ENCODE assay signal across 15 cellular contexts in genomic region chr17:61720016-61720795, GRCh38.
"Had no signal": no experiment of that assay in that cellular context is flagged by ENCODE, and none has a peak within 500 bp of the region (broad histone marks: within the 10 kb centered on the region; RNA-seq: fewer than 3 reads in every experiment).

No MANE protein-coding gene starts in this region.

- H3K27ac Mint-ChIP-seq: activated CD4-positive, alpha-beta T cell treated with anti-CD3 and anti-CD28 coated beads, Interleukin-2, amount 10 ng/mL, durations not matched to agents 7 days and 5 days; activated CD8-positive, alpha-beta T cell treated with anti-CD3 and anti-CD28 coated beads, Interleukin-2, amount 10 ng/mL, durations not matched to agents 7 days and 5 days; activated naive CD4-positive, alpha-beta T cell treated with anti-CD3 and anti-CD28 coated beads for 36 hours; activated naive CD8-positive, alpha-beta T cell treated with anti-CD3 and anti-CD28 coated beads, Interleukin-2, amount 50 U/mL, for 24 hours; activated T-cell treated with anti-CD3 and anti-CD28 coated beads, Interleukin-2, amount 50 U/mL, for 24 hours; memory B cell; T-cell had no signal

- DNase-seq: activated CD4-positive, alpha-beta T cell treated with anti-CD3 and anti-CD28 coated beads, Interleukin-2, amount 10 ng/mL, durations not matched to agents 7 days and 5 days; activated CD8-positive, alpha-beta T cell treated with anti-CD3 and anti-CD28 coated beads, Interleukin-2, amount 10 ng/mL, durations not matched to agents 7 days and 5 days; activated naive CD4-positive, alpha-beta T cell treated with anti-CD3 and anti-CD28 coated beads for 36 hours; activated naive CD8-positive, alpha-beta T cell treated with anti-CD3 and anti-CD28 coated beads, Interleukin-2, amount 50 U/mL, for 24 hours; activated T-cell treated with anti-CD3 and anti-CD28 coated beads, Interleukin-2, amount 50 U/mL, for 24 hours; aorta; cerebellar nuclear complex; dorsolateral prefrontal cortex; retina; stimulated activated CD4-positive, alpha-beta T cell treated with anti-CD3 and anti-CD28 coated beads, Interleukin-12 subunit alpha, Interleukin-12 subunit beta, amount 100 ng/mL, for 4 hours; stimulated activated CD4-positive, alpha-beta T cell treated with anti-CD3 and anti-CD28 coated beads, Interleukin-1b, Interleukin-23, amount 100 ng/mL, for 48 hours; stimulated activated naive CD4-positive, alpha-beta T cell treated with Interleukin-2 at 50 U/mL for 16 hours; T-cell; uterus had no signal

- H3K27me3 Mint-ChIP-seq: activated CD4-positive, alpha-beta T cell treated with anti-CD3 and anti-CD28 coated beads, Interleukin-2, amount 10 ng/mL, durations not matched to agents 7 days and 5 days; activated naive CD8-positive, alpha-beta T cell treated with anti-CD3 and anti-CD28 coated beads, Interleukin-2, amount 50 U/mL, for 24 hours; activated T-cell treated with anti-CD3 and anti-CD28 coated beads, Interleukin-2, amount 50 U/mL, for 24 hours; memory B cell; T-cell had no signal

- H3K4me1 Mint-ChIP-seq: activated CD4-positive, alpha-beta T cell treated with anti-CD3 and anti-CD28 coated beads, Interleukin-2, amount 10 ng/mL, durations not matched to agents 7 days and 5 days; activated naive CD8-positive, alpha-beta T cell treated with anti-CD3 and anti-CD28 coated beads, Interleukin-2, amount 50 U/mL, for 24 hours; memory B cell; T-cell had no signal

- H3K4me3 Mint-ChIP-seq: activated CD4-positive, alpha-beta T cell treated with anti-CD3 and anti-CD28 coated beads, Interleukin-2, amount 10 ng/mL, durations not matched to agents 7 days and 5 days; activated CD8-positive, alpha-beta T cell treated with anti-CD3 and anti-CD28 coated beads, Interleukin-2, amount 10 ng/mL, durations not matched to agents 7 days and 5 days; activated naive CD4-positive, alpha-beta T cell treated with anti-CD3 and anti-CD28 coated beads for 36 hours; activated naive CD8-positive, alpha-beta T cell treated with anti-CD3 and anti-CD28 coated beads, Interleukin-2, amount 50 U/mL, for 24 hours; activated T-cell treated with anti-CD3 and anti-CD28 coated beads, Interleukin-2, amount 50 U/mL, for 24 hours; memory B cell; T-cell had no signal

- ATAC-seq: activated CD8-positive, alpha-beta T cell treated with anti-CD3 and anti-CD28 coated beads, Interleukin-2, amount 10 ng/mL, durations not matched to agents 7 days and 5 days; activated naive CD8-positive, alpha-beta T cell treated with anti-CD3 and anti-CD28 coated beads, Interleukin-2, amount 50 U/mL, for 24 hours; T-cell had no signal
